11 cellular contexts compared by ENCODE assay signal in genomic region chr10:31004611-31005193, GRCh38. TPM values are rescaled to one million over a fixed set of nuclear protein-coding genes. Genes with fewer than 3 reads are reported as not detected.
DNase-seq lines count a peak whose midpoint lies in the region; ATAC-seq and TF ChIP-seq lines count a peak whose summit lies in the region.
"Had no signal": no experiment of that assay in that cellular context is flagged by ENCODE, and none has a peak within 500 bp of the region (broad histone marks: within the 10 kb centered on the region; RNA-seq: fewer than 3 reads in every experiment).

No MANE protein-coding gene starts in this region.

- H3K36me3 Mint-ChIP-seq in activated CD4-positive, alpha-beta T cell treated with anti-CD3 and anti-CD28 coated beads, Interleukin-2, amount 10 ng/mL, durations not matched to agents 24 days and 14 days (ENCODE audit: low read depth), result peaks cover 7% of the 10 kb centered on the region

- H3K27me3 Mint-ChIP-seq in activated CD4-positive, alpha-beta T cell treated with anti-CD3 and anti-CD28 coated beads, Interleukin-2, amount 10 ng/mL, durations not matched to agents 24 days and 14 days, result no peaks in the 10 kb centered on the region

- peak overlapping the region; percentile 48 for H3K27ac Mint-ChIP-seq in activated CD4-positive, alpha-beta T cell treated with anti-CD3 and anti-CD28 coated beads, Interleukin-2, amount 10 ng/mL, durations not matched to agents 24 days and 14 days

- no peak overlapping the region for H3K4me3 Mint-ChIP-seq in activated CD4-positive, alpha-beta T cell treated with anti-CD3 and anti-CD28 coated beads, Interleukin-2, amount 10 ng/mL, durations not matched to agents 24 days and 14 days

- no peaks in the 10 kb centered on the region for H3K9me2 ChIP-seq in Karpas-422 (replicated peaks; ENCODE audit: insufficient read depth, low read length)

- H3K79me2 ChIP-seq in Karpas-422 (ENCODE audit: low read length), result no peaks in the 10 kb centered on the region

- no peak overlapping the region for H3K4me2 ChIP-seq in Karpas-422 (ENCODE audit: low read depth, low read length, poor library complexity, severe bottlenecking)

- H3K27me3 ChIP-seq in RWPE2 (ENCODE audit: insufficient read depth, poor library complexity, severe bottlenecking) (no peaks in the 10 kb centered on the region), spleen (replicated peaks in 1 of 7) (no peaks in the 10 kb centered on the region), Karpas-422 (ENCODE audit: low read length) (no peaks in the 10 kb centered on the region)

- TF ChIP-seq CTCF in RWPE2 (IDR thresholded peaks at IDR 0.05; ENCODE audit: poor library complexity, severe bottlenecking) (no peak), spleen (IDR thresholded peaks at IDR 0.05 in 8 of 11, conservative IDR thresholded peaks at IDR 0.05 in 3 of 11) (no peak)

- peak; percentile 86 for ATAC-seq in RWPE2 (ENCODE audit: low read depth)
- ATAC-seq: left colon had no signal

- whole genome bisulfite sequencing in spleen, 5 donors, result 39 to 57% (median 56%) methylated on average over 3 of the region's 3 CpGs

- peak overlapping the region; percentile 74 for H3K27ac ChIP-seq in RWPE2 (ENCODE audit: poor library complexity, severe bottlenecking)
- H3K27ac ChIP-seq in spleen, result peak overlapping the region in 7 of 8 donors; percentile 23 to 74 (median 66)
- H3K27ac ChIP-seq in Karpas-422 (ENCODE audit: low read length), result no peak overlapping the region

- no peak for DNase-seq in activated CD4-positive, alpha-beta T cell treated with anti-CD3 and anti-CD28 coated beads, Interleukin-2, amount 10 ng/mL, durations not matched to agents 24 days and 14 days
- no peak for DNase-seq in activated CD4-positive, alpha-beta T cell treated with anti-CD3 and anti-CD28 coated beads for 4 hours
- DNase-seq in RWPE2 (ENCODE audit: low spot score) (no peak), fibroblast of peridontal ligament (ENCODE audit: extremely low read depth) (peak; percentile 78), spleen (no peak), NCI-H446 (lab: John Stamatoyannopoulos, UW) (no peak), GM19238 (ENCODE audit: insufficient read length, low spot score) (no peak), Karpas-422 (no peak)
- DNase-seq: left colon; NCI-H1436; stimulated activated CD4-positive, alpha-beta T cell treated with anti-CD3 and anti-CD28 coated beads, Interleukin-2, amount 100 ng/mL, for 48 hours had no signal

- intact Hi-C loops in activated CD4-positive, alpha-beta T cell treated with anti-CD3 and anti-CD28 coated beads, Interleukin-2, amount 10 ng/mL, durations not matched to agents 24 days and 14 days (cut with micrococcal nuclease), result no loop called here
- intact Hi-C loops in spleen (cut with DNase I; ENCODE audit: low total_unique reads), result no loop called here

- no peak overlapping the region for H2AFZ ChIP-seq in Karpas-422 (ENCODE audit: low read length)

- H3K4me1 Mint-ChIP-seq in activated CD4-positive, alpha-beta T cell treated with anti-CD3 and anti-CD28 coated beads, Interleukin-2, amount 10 ng/mL, durations not matched to agents 24 days and 14 days, result peaks cover 37% of the 10 kb centered on the region

- H3K9me3 ChIP-seq in RWPE2 (ENCODE audit: severe bottlenecking) (no peaks in the 10 kb centered on the region), spleen (no peaks in the 10 kb centered on the region), Karpas-422 (ENCODE audit: low read length) (no peaks in the 10 kb centered on the region)

- no peak for TF ChIP-seq POLR2A in spleen (IDR thresholded peaks at IDR 0.05)

- H3K4me1 ChIP-seq in RWPE2 (ENCODE audit: insufficient read depth, poor library complexity, severe bottlenecking) (peaks cover 26% of the 10 kb centered on the region), spleen (peaks cover 0 to 70% (median 25%) of the 10 kb centered on the region in 6 donors), Karpas-422 (ENCODE audit: low read length) (no peaks in the 10 kb centered on the region)

- H3K4me3 ChIP-seq in RWPE2 (ENCODE audit: severe bottlenecking) (no peak overlapping the region), spleen (no peak overlapping the region), Karpas-422 (ENCODE audit: low read length) (no peak overlapping the region)

- H3K36me3 ChIP-seq in RWPE2 (ENCODE audit: low read depth) (no peaks in the 10 kb centered on the region), spleen (no peaks in the 10 kb centered on the region), Karpas-422 (ENCODE audit: insufficient read depth, low read length) (no peaks in the 10 kb centered on the region)

- no peak overlapping the region for H3K9ac ChIP-seq in Karpas-422 (ENCODE audit: low read length)

- H4K20me1 ChIP-seq in Karpas-422 (ENCODE audit: insufficient read depth, low read depth, low read length), result no peaks in the 10 kb centered on the region

- peaks cover 14% of the 10 kb centered on the region for H3K9me3 Mint-ChIP-seq in activated CD4-positive, alpha-beta T cell treated with anti-CD3 and anti-CD28 coated beads, Interleukin-2, amount 10 ng/mL, durations not matched to agents 24 days and 14 days

RNA-seq across cellular contexts. Expression of gene ZNF438, which starts 27.0 kb away (rescaled TPM):
- 2.4 and 3.2 TPM in 2 replicates for total RNA-seq in activated CD4-positive, alpha-beta T cell treated with anti-CD3 and anti-CD28 coated beads, Interleukin-2, amount 10 ng/mL, durations not matched to agents 24 days and 14 days
- total RNA-seq in spleen, result 10 to 100 TPM; 10.3 to 23.1 (median 16.6) TPM
- 1 to 10 TPM; 4.4 to 7.1 (median 6.2) TPM for polyA plus RNA-seq in spleen
- 0.26 and 3.1 TPM in 2 replicates for total RNA-seq in Karpas-422 (2014; rRNA removed; shearing (Covaris generic); ENCODE audit: low replicate concordance)
